29 cellular contexts compared by ENCODE assay signal in the genomic region with DNA sequence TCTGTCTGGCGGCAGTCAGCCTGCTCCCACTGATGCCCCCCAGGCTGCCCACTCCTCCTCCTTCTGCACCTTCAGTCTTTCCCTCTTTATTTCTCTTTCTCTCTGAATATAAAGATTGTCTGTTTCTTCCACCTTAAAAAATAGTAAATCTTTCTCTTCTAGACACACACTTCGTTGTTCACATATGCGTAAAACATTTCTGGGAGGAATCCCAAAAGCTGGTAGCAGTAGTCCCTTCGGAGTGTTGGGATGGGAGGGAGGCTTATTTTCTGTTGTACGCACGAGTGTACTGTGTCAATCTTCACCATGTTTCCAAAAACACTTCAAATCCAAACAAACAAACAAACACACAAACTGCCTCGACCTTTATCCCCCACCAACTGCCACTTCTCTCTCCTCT. TPM values are rescaled to one million over a fixed set of nuclear protein-coding genes. Genes with fewer than 3 reads are reported as not detected.
DNase-seq lines count a peak whose midpoint lies in the region; ATAC-seq, FAIRE-seq and TF ChIP-seq lines count a peak whose summit lies in the region.
"Had no signal": no experiment of that assay in that cellular context is flagged by ENCODE, and none has a peak within 500 bp of the region (broad histone marks: within the 10 kb centered on the region; RNA-seq: fewer than 3 reads in every experiment).

No MANE protein-coding gene starts in this region.

- no peak overlapping the region for H2AFZ ChIP-seq in astrocyte (ENCODE audit: low read depth, low read length)
- H2AFZ ChIP-seq: GM23248 had no signal

- peaks cover 12% of the 10 kb centered on the region for H3K4me1 ChIP-seq in astrocyte (ENCODE audit: insufficient read depth, low read length)
- H3K4me1 ChIP-seq: right lobe of liver, tibial artery had no signal

- H3K4me2 ChIP-seq in astrocyte (ENCODE audit: low read length) = no peak overlapping the region

- no peaks in the 10 kb centered on the region for H3K9me3 Mint-ChIP-seq in stimulated activated naive CD8-positive, alpha-beta T cell treated with anti-CD3 and anti-CD28 coated beads, Interleukin-15, Interleukin-2, amounts not matched to agents 100 ng/mL and 50 ng/mL, for 24 hours
- H3K9me3 Mint-ChIP-seq in stimulated activated naive CD8-positive, alpha-beta T cell treated with anti-CD3 and anti-CD28 coated beads, Interleukin-15, amount 100 ng/mL, for 72 hours = no peaks in the 10 kb centered on the region
- no peaks in the 10 kb centered on the region for H3K9me3 Mint-ChIP-seq in astrocyte (ENCODE audit: unreplicated experiment)
- no peaks in the 10 kb centered on the region for H3K9me3 Mint-ChIP-seq in natural killer cell treated with Interleukin-12 subunit alpha and Interleukin-12 subunit beta and Interleukin-15 and Interleukin-18, amount 100 ng/mL, for 72 hours
- H3K9me3 Mint-ChIP-seq in type B pancreatic cell = no peaks in the 10 kb centered on the region

- H3K4me1 Mint-ChIP-seq in stimulated activated naive CD8-positive, alpha-beta T cell treated with anti-CD3 and anti-CD28 coated beads, Interleukin-15, Interleukin-2, amounts not matched to agents 100 ng/mL and 50 ng/mL, for 24 hours (ENCODE audit: low read depth) = peaks cover 14% of the 10 kb centered on the region
- peaks cover 17% of the 10 kb centered on the region for H3K4me1 Mint-ChIP-seq in stimulated activated naive CD8-positive, alpha-beta T cell treated with anti-CD3 and anti-CD28 coated beads, Interleukin-15, amount 100 ng/mL, for 72 hours
- H3K4me1 Mint-ChIP-seq in astrocyte (ENCODE audit: low read depth, unreplicated experiment) (peaks cover 29% of the 10 kb centered on the region), type B pancreatic cell (ENCODE audit: unreplicated experiment) (peaks cover 10% of the 10 kb centered on the region)
- H3K4me1 Mint-ChIP-seq in natural killer cell treated with Interleukin-12 subunit alpha and Interleukin-12 subunit beta and Interleukin-15 and Interleukin-18, amount 100 ng/mL, for 72 hours (ENCODE audit: low read depth in 2 of 2) = peaks cover 30 to 33% of the 10 kb centered on the region in 2 donors
- H3K4me1 Mint-ChIP-seq: CD4-positive, CD25-positive, alpha-beta regulatory T cell had no signal

- TF ChIP-seq CTCF in astrocyte (IDR thresholded peaks at IDR 0.05; ENCODE audit: insufficient read depth, low read depth, low read length) (no peak), type B pancreatic cell (conservative IDR thresholded peaks at IDR 0.05) (no peak)

- peak overlapping the region; percentile 41 for H3K27ac Mint-ChIP-seq in stimulated activated naive CD8-positive, alpha-beta T cell treated with anti-CD3 and anti-CD28 coated beads, Interleukin-15, Interleukin-2, amounts not matched to agents 100 ng/mL and 50 ng/mL, for 24 hours
- H3K27ac Mint-ChIP-seq in stimulated activated naive CD8-positive, alpha-beta T cell treated with anti-CD3 and anti-CD28 coated beads, Interleukin-15, amount 100 ng/mL, for 72 hours = peak overlapping the region in 1 of 2 donors; percentile 69
- H3K27ac Mint-ChIP-seq in astrocyte (ENCODE audit: unreplicated experiment) = peak overlapping the region; percentile 89
- H3K27ac Mint-ChIP-seq in natural killer cell treated with Interleukin-12 subunit alpha and Interleukin-12 subunit beta and Interleukin-15 and Interleukin-18, amount 100 ng/mL, for 72 hours = peak overlapping the region; percentile 65 to 88
- peak overlapping the region; percentile 94 for H3K27ac Mint-ChIP-seq in type B pancreatic cell

- H3K36me3 Mint-ChIP-seq in stimulated activated naive CD8-positive, alpha-beta T cell treated with anti-CD3 and anti-CD28 coated beads, Interleukin-15, Interleukin-2, amounts not matched to agents 100 ng/mL and 50 ng/mL, for 24 hours (ENCODE audit: low read depth) = peaks cover 47% of the 10 kb centered on the region
- H3K36me3 Mint-ChIP-seq in astrocyte (ENCODE audit: low read depth, unreplicated experiment) (peaks cover 31% of the 10 kb centered on the region), type B pancreatic cell (peaks cover 7% of the 10 kb centered on the region)
- peaks cover 6% of the 10 kb centered on the region for H3K36me3 Mint-ChIP-seq in natural killer cell treated with Interleukin-12 subunit alpha and Interleukin-12 subunit beta and Interleukin-15 and Interleukin-18, amount 100 ng/mL, for 72 hours

- FAIRE-seq in astrocyte (lab: Jason Lieb, UNC) = no peak
- FAIRE-seq: GM12878, kidney had no signal

- ATAC-seq in stimulated activated naive CD8-positive, alpha-beta T cell treated with anti-CD3 and anti-CD28 coated beads, Interleukin-15, amount 100 ng/mL, for 72 hours = no peak
- no peak for ATAC-seq in natural killer cell treated with Interleukin-12 subunit alpha and Interleukin-12 subunit beta and Interleukin-15 and Interleukin-18, amount 100 ng/mL, for 72 hours
- no peak for ATAC-seq in GM19035 (IDR thresholded peaks at IDR 0.05; ENCODE audit: unreplicated experiment)
- ATAC-seq in HG02588 (IDR thresholded peaks at IDR 0.05; ENCODE audit: unreplicated experiment) = no peak
- ATAC-seq: GM12878, lower lobe of right lung, right lobe of liver had no signal

- H3K9me3 ChIP-seq in astrocyte (ENCODE audit: insufficient read depth, low read depth, low read length) = no peaks in the 10 kb centered on the region
- H3K9me3 ChIP-seq: adrenal gland, lower lobe of right lung, right lobe of liver, tibial artery had no signal

- no peaks in the 10 kb centered on the region for H3K79me2 ChIP-seq in astrocyte (ENCODE audit: insufficient read depth, low read length)

- H3K36me3 ChIP-seq in astrocyte (ENCODE audit: insufficient read depth, low read length) = peaks cover 5% of the 10 kb centered on the region
- H3K36me3 ChIP-seq: right lobe of liver had no signal

- H3K4me3 Mint-ChIP-seq in stimulated activated naive CD8-positive, alpha-beta T cell treated with anti-CD3 and anti-CD28 coated beads, Interleukin-15, Interleukin-2, amounts not matched to agents 100 ng/mL and 50 ng/mL, for 24 hours = no peak overlapping the region
- no peak overlapping the region for H3K4me3 Mint-ChIP-seq in stimulated activated naive CD8-positive, alpha-beta T cell treated with anti-CD3 and anti-CD28 coated beads, Interleukin-15, amount 100 ng/mL, for 72 hours
- H3K4me3 Mint-ChIP-seq in astrocyte (ENCODE audit: unreplicated experiment) (peak overlapping the region; percentile 47), type B pancreatic cell (no peak overlapping the region)
- no peak overlapping the region for H3K4me3 Mint-ChIP-seq in natural killer cell treated with Interleukin-12 subunit alpha and Interleukin-12 subunit beta and Interleukin-15 and Interleukin-18, amount 100 ng/mL, for 72 hours

- no peaks in the 10 kb centered on the region for H3K27me3 ChIP-seq in astrocyte (ENCODE audit: insufficient read depth, low read length)
- H3K27me3 ChIP-seq: adrenal gland, right lobe of liver, tibial artery had no signal

- H3K27me3 Mint-ChIP-seq in stimulated activated naive CD8-positive, alpha-beta T cell treated with anti-CD3 and anti-CD28 coated beads, Interleukin-15, Interleukin-2, amounts not matched to agents 100 ng/mL and 50 ng/mL, for 24 hours = no peaks in the 10 kb centered on the region
- H3K27me3 Mint-ChIP-seq in stimulated activated naive CD8-positive, alpha-beta T cell treated with anti-CD3 and anti-CD28 coated beads, Interleukin-15, amount 100 ng/mL, for 72 hours = no peaks in the 10 kb centered on the region
- H3K27me3 Mint-ChIP-seq in astrocyte (ENCODE audit: low read depth, unreplicated experiment) (no peaks in the 10 kb centered on the region), type B pancreatic cell (no peaks in the 10 kb centered on the region)
- no peaks in the 10 kb centered on the region for H3K27me3 Mint-ChIP-seq in natural killer cell treated with Interleukin-12 subunit alpha and Interleukin-12 subunit beta and Interleukin-15 and Interleukin-18, amount 100 ng/mL, for 72 hours
- H3K27me3 Mint-ChIP-seq: CD4-positive, CD25-positive, alpha-beta regulatory T cell had no signal

- H3K27ac ChIP-seq in astrocyte (ENCODE audit: low read depth, low read length) = no peak overlapping the region
- H3K27ac ChIP-seq: adrenal gland, GM23248, lower lobe of right lung, right lobe of liver, tibial artery, WERI-Rb-1 had no signal

- no peak overlapping the region for H3K4me3 ChIP-seq in astrocyte (ENCODE audit: insufficient read depth, low read depth, low read length)
- H3K4me3 ChIP-seq: adrenal gland, GM12878, GM23248, lower lobe of right lung, right lobe of liver, tibial artery had no signal

- no peak for DNase-seq in stimulated activated naive CD8-positive, alpha-beta T cell treated with anti-CD3 and anti-CD28 coated beads, Interleukin-15, amount 100 ng/mL, for 72 hours
- DNase-seq in astrocyte (ENCODE audit: low read depth) = no peak
- DNase-seq in natural killer cell treated with Interleukin-12 subunit alpha and Interleukin-12 subunit beta and Interleukin-15 and Interleukin-18, amount 100 ng/mL, for 72 hours (ENCODE audit: low spot score) = peak; percentile 40
- DNase-seq in type B pancreatic cell (ENCODE audit: extremely low spot score, unreplicated experiment) = no peak
- no peak for DNase-seq in T-helper 2 cell
- DNase-seq: activated CD4-positive, alpha-beta T cell treated with anti-CD3 and anti-CD28 coated beads, Interleukin-2, amount 50 U/mL, for 48 hours; caudate nucleus; CD4-positive, CD25-positive, alpha-beta regulatory T cell; DMS79; erythroblast; foreskin melanocyte; GM23248; kidney; lower lobe of right lung; MM.1S; NCI-H1694; NCI-H774; nucleus accumbens; OCI-M1; SHP77 treated with DMSO at 0.1 percent for 48 hours; T-helper 1 cell; WERI-Rb-1 had no signal

- no peak overlapping the region for H3K9ac ChIP-seq in astrocyte (ENCODE audit: low read length)
- H3K9ac ChIP-seq: GM23248 had no signal

- H4K20me1 ChIP-seq in astrocyte (ENCODE audit: insufficient read depth, low read length) = peaks cover 58% of the 10 kb centered on the region

RNA-seq across cellular contexts. Expression of gene OSBPL7, which starts 9.9 kb away (rescaled TPM):
- 20.7 and 21.4 TPM in 2 replicates for total RNA-seq in astrocyte
- total RNA-seq in natural killer cell treated with Interleukin-12 subunit alpha and Interleukin-12 subunit beta and Interleukin-15 and Interleukin-18, amount 100 ng/mL, for 72 hours = 10 to 100 TPM; 21.6 to 28.6 TPM
- 9.1 and 20.3 TPM in 2 replicates for total RNA-seq in type B pancreatic cell (ENCODE audit: low replicate concordance)

RNA-seq across cellular contexts. Expression of gene MRPL10, which starts 19.6 kb away (rescaled TPM):
- total RNA-seq in astrocyte = 29.8 and 33.2 TPM in 2 replicates
- total RNA-seq in natural killer cell treated with Interleukin-12 subunit alpha and Interleukin-12 subunit beta and Interleukin-15 and Interleukin-18, amount 100 ng/mL, for 72 hours = 10 to 100 TPM; 44.6 to 44.7 TPM
- 37.7 and 49.4 TPM in 2 replicates for total RNA-seq in type B pancreatic cell (ENCODE audit: low replicate concordance)

RNA-seq across cellular contexts. Expression of gene LRRC46, which starts 19.8 kb away (rescaled TPM):
- total RNA-seq in astrocyte = 0.30 and 0.62 TPM in 2 replicates
- under 1 TPM; 0.17 to 0.86 TPM for total RNA-seq in natural killer cell treated with Interleukin-12 subunit alpha and Interleukin-12 subunit beta and Interleukin-15 and Interleukin-18, amount 100 ng/mL, for 72 hours
- 0.64 and 2.8 TPM in 2 replicates for total RNA-seq in type B pancreatic cell (ENCODE audit: low replicate concordance)
- total RNA-seq: GM23248 had no signal

RNA-seq across cellular contexts. Expression of gene SCRN2, which starts 29.4 kb away (rescaled TPM):
- total RNA-seq in astrocyte = 17.5 and 19.4 TPM in 2 replicates
- 10 to 100 TPM; 18.1 to 23.5 TPM for total RNA-seq in natural killer cell treated with Interleukin-12 subunit alpha and Interleukin-12 subunit beta and Interleukin-15 and Interleukin-18, amount 100 ng/mL, for 72 hours
- 34.9 and 45.2 TPM in 2 replicates for total RNA-seq in type B pancreatic cell (ENCODE audit: low replicate concordance)

RNA-seq across cellular contexts. Expression of gene SP6, which starts 39.3 kb away (rescaled TPM):
- total RNA-seq in astrocyte (1.3 and 1.6 TPM in 2 replicates), type B pancreatic cell (ENCODE audit: low replicate concordance) (19.3 and 75.1 TPM in 2 replicates)
- under 1 TPM in 1 of 2 donors, not detected in 1; 0.24 TPM for total RNA-seq in natural killer cell treated with Interleukin-12 subunit alpha and Interleukin-12 subunit beta and Interleukin-15 and Interleukin-18, amount 100 ng/mL, for 72 hours
- total RNA-seq: GM12878, GM23248 had no signal
